14 cellular contexts compared by ENCODE assay signal in genomic region chr13:110698689-110699088, GRCh38. TPM values are rescaled to one million over a fixed set of nuclear protein-coding genes. Genes with fewer than 3 reads are reported as not detected.
A peak's percentile ranks its signal among the peaks of the same experiment; 100 is the strongest.
DNase-seq lines count a peak whose midpoint lies in the region; ATAC-seq and TF ChIP-seq lines count a peak whose summit lies in the region.
"Had no signal": no experiment of that assay in that cellular context is flagged by ENCODE, and none has a peak within 500 bp of the region (broad histone marks: within the 10 kb centered on the region; RNA-seq: fewer than 3 reads in every experiment).

No MANE protein-coding gene starts in this region.

- no peaks in the 10 kb centered on the region for H3K9me3 ChIP-seq in OCI-LY7 (ENCODE audit: low read length)
- no peaks in the 10 kb centered on the region for H3K9me3 ChIP-seq in transverse colon
- H3K9me3 ChIP-seq: stomach had no signal

- H3K27ac Mint-ChIP-seq in mesothelial cell of epicardium, result no peak overlapping the region
- H3K27ac Mint-ChIP-seq: activated naive CD4-positive, alpha-beta T cell treated with anti-CD3 and anti-CD28 coated beads for 36 hours had no signal

- in situ Hi-C loops in transverse colon (cut with MboI; ENCODE audit: low pct_ligation_motif_present in 1 of 4, low pct_unique_long_range_greater_than_20kb in 1 of 4, low sequenced_read_pairs in 3 of 4), result loop anchor here in 2 of 4 donors (25.0 kb wide), 1 partner anchor 114 kb away; no protein-coding TSS in a partner anchor

- H3K27ac ChIP-seq in OCI-LY7 (ENCODE audit: low read depth, low read length, poor library complexity, severe bottlenecking) (peak overlapping the region; percentile 90), transverse colon (no peak overlapping the region)
- H3K27ac ChIP-seq: stomach had no signal

- peaks cover 27% of the 10 kb centered on the region for H3K36me3 Mint-ChIP-seq in mesothelial cell of epicardium

- H3K4me1 ChIP-seq in OCI-LY7 (ENCODE audit: insufficient read depth, low read length, poor library complexity, severe bottlenecking) (peaks cover 66% of the 10 kb centered on the region), transverse colon (no peaks in the 10 kb centered on the region)

- no peaks in the 10 kb centered on the region for H3K27me3 Mint-ChIP-seq in mesothelial cell of epicardium (ENCODE audit: low read depth)

- TF ChIP-seq EP300 in transverse colon (IDR thresholded peaks at IDR 0.05; ENCODE audit: low read depth), result no peak

- H3K27me3 ChIP-seq in transverse colon, result no peaks in the 10 kb centered on the region
- H3K27me3 ChIP-seq: stomach had no signal

- TF ChIP-seq CTCF in OCI-LY7 (conservative IDR thresholded peaks at IDR 0.05; ENCODE audit: low read length), result no peak
- TF ChIP-seq CTCF in mesothelial cell of epicardium (IDR thresholded peaks at IDR 0.05; ENCODE audit: unreplicated experiment), result no peak
- TF ChIP-seq CTCF in transverse colon (IDR thresholded peaks at IDR 0.05), result no peak

- H3K4me1 Mint-ChIP-seq in mesothelial cell of epicardium, result peaks cover 9% of the 10 kb centered on the region

- H4K20me1 ChIP-seq in OCI-LY7 (ENCODE audit: insufficient read depth, low read length), result no peaks in the 10 kb centered on the region

- intact Hi-C loops in OCI-LY7 (cut with micrococcal nuclease; ENCODE audit: unreplicated experiment) (no loop called here), transverse colon (cut with DNase I; ENCODE audit: low total_unique reads) (no loop called here)

- no TSS peak for BruUV-seq in OCI-LY7 (replicated peaks; lab: Mats Ljungman, UMichigan)

- H3K9me2 ChIP-seq in OCI-LY7 (ENCODE audit: insufficient read depth, low read length), result no peaks in the 10 kb centered on the region

- POLR2A ChIA-PET in OCI-LY7 (lab: Charles Lee), result no interaction called here

- peak overlapping the region; percentile 70 for H3K4me2 ChIP-seq in OCI-LY7 (ENCODE audit: low read length)

- ATAC-seq in GM18505 (IDR thresholded peaks at IDR 0.05; ENCODE audit: unreplicated experiment), result peak; percentile 82
- ATAC-seq in GM19463 (IDR thresholded peaks at IDR 0.05; ENCODE audit: unreplicated experiment), result peak; percentile 77
- ATAC-seq in HG02981 (IDR thresholded peaks at IDR 0.05; ENCODE audit: unreplicated experiment), result peak; percentile 72
- no peak for ATAC-seq in HG03521 (IDR thresholded peaks at IDR 0.05; ENCODE audit: unreplicated experiment)
- ATAC-seq: HCT116, SK-N-SH treated with all-trans-retinoic acid at 6 μM for 48 hours had no signal

- TF ChIP-seq POLR2A in GM18505 (IDR thresholded peaks at IDR 0.05; ENCODE audit: borderline replicate concordance, extremely low read depth, insufficient read depth, insufficient read length) (no peak), transverse colon (IDR thresholded peaks at IDR 0.05) (no peak)

- no peak overlapping the region for H2AFZ ChIP-seq in OCI-LY7 (ENCODE audit: low read length)

- WGBS in transverse colon (ENCODE audit: low coverage in 1 of 2), 2 donors, result 81 to 100% methylated on average over 1 to 4 of the region's 4 CpGs

- H3K36me3 ChIP-seq in OCI-LY7 (ENCODE audit: insufficient read depth, low read length) (peaks cover 71% of the 10 kb centered on the region), transverse colon (peaks cover 0 to 25% (median 12%) of the 10 kb centered on the region in 4 donors)

- CTCF ChIA-PET in OCI-LY7 (lab: Charles Lee; ENCODE audit: unreplicated experiment), result no interaction called here

- H3K9me3 Mint-ChIP-seq in mesothelial cell of epicardium, result no peaks in the 10 kb centered on the region
- H3K9me3 Mint-ChIP-seq: activated naive CD4-positive, alpha-beta T cell treated with anti-CD3 and anti-CD28 coated beads for 36 hours had no signal

- H3K4me3 Mint-ChIP-seq in mesothelial cell of epicardium, result no peak overlapping the region
- H3K4me3 Mint-ChIP-seq: activated naive CD4-positive, alpha-beta T cell treated with anti-CD3 and anti-CD28 coated beads for 36 hours had no signal

- DNase-seq in OCI-LY7 (ENCODE audit: low spot score), result peak; percentile 71
- DNase-seq in mesothelial cell of epicardium (ENCODE audit: low spot score in 2 of 2, unreplicated experiment in 2 of 2), result no peak
- DNase-seq in transverse colon, result no peak
- no peak for DNase-seq in cerebellar nuclear complex (lab: John Stamatoyannopoulos, UW)
- DNase-seq: activated naive CD4-positive, alpha-beta T cell treated with anti-CD3 and anti-CD28 coated beads for 36 hours; midbrain; NCI-H1417 treated with DMSO at 0.1 percent for 48 hours; stomach had no signal

- peak overlapping the region; percentile 43 for H3K4me3 ChIP-seq in OCI-LY7 (ENCODE audit: low read depth, low read length, poor library complexity, severe bottlenecking)
- no peak overlapping the region for H3K4me3 ChIP-seq in transverse colon
- H3K4me3 ChIP-seq: stomach had no signal

- peaks cover 22% of the 10 kb centered on the region; the same call in 1 of the 2 replicates for H3K79me2 ChIP-seq in OCI-LY7 (ENCODE audit: insufficient read depth, low read depth, low read length)

RNA-seq across cellular contexts. Expression of gene CARS2, which starts 7.2 kb away (rescaled TPM):
- 45.0 and 50.9 TPM in 2 replicates for total RNA-seq in OCI-LY7 (2014; rRNA removed; shearing (Covaris generic))
- total RNA-seq in OCI-LY7 (2022) (47.3 and 48.3 TPM in 2 replicates), mesothelial cell of epicardium (84.4 to 89.1 TPM (median 87.6 TPM) in 3 replicates), transverse colon (100 to 1,000 TPM in 1 of 4 donors, 10 to 100 TPM in 3; 35.2 to 152 (median 56.2) TPM)

RNA-seq across cellular contexts. Expression of gene ING1, which starts 14.8 kb away (rescaled TPM):
- total RNA-seq in OCI-LY7 (2014; rRNA removed; shearing (Covaris generic)), result 9.6 and 11.8 TPM in 2 replicates
- total RNA-seq in OCI-LY7 (2022) (11.8 and 14.7 TPM in 2 replicates), mesothelial cell of epicardium (19.1 to 21.0 TPM (median 19.2 TPM) in 3 replicates), transverse colon (10 to 100 TPM; 14.9 to 35.5 (median 25.8) TPM)
